1 cellular context compared by ENCODE assay signal in genomic region chr1:168340796-168341510, GRCh38.
A peak's percentile ranks its signal among the peaks of the same experiment; 100 is the strongest.
TF ChIP-seq lines count a peak whose summit lies in the region.

No MANE protein-coding gene starts in this region.

TF ChIP-seq in K562, 482 proteins besides CTCF, POLR2A, EP300 and RAD21 (continued from another document and continues in another):
- TF ChIP-seq GTF2B (IDR thresholded peaks at IDR 0.05; ENCODE audit: extremely low read depth, insufficient read length) (no peak), HMG20A (CRISPR knock-in tag; conservative IDR thresholded peaks at IDR 0.05) (no peak), MLLT1 (IDR thresholded peaks at IDR 0.05) (0 out of 4 replicates have a peak, but pooled peaks of 1 of the 2 experiments have one; percentile 51), ZNF583 (CRISPR knock-in tag; IDR thresholded peaks at IDR 0.05) (no peak), ZNF232 (CRISPR knock-in tag; IDR thresholded peaks at IDR 0.05) (no peak), ZFPM2 (CRISPR knock-in tag; IDR thresholded peaks at IDR 0.05) (no peak), ZFP30 (CRISPR knock-in tag; IDR thresholded peaks at IDR 0.05; ENCODE audit: borderline replicate concordance) (no peak), HLTF (IDR thresholded peaks at IDR 0.05) (no peak), NRF1 (conservative IDR thresholded peaks at IDR 0.05 in 1 of 2, IDR thresholded peaks at IDR 0.05 in 1 of 2) (no peak), SREBF1 (IDR thresholded peaks at IDR 0.05; ENCODE audit: borderline replicate concordance, low read depth, low read length) (no peak), NFE2 (IDR thresholded peaks at IDR 0.05; ENCODE audit: low read depth) (peak; percentile 11; the same call in 1 of the 2 replicates), KAT2B (IDR thresholded peaks at IDR 0.05; ENCODE audit: low read depth, low read length) (no peak), ETV5 (CRISPR knock-in tag; IDR thresholded peaks at IDR 0.05; ENCODE audit: low read depth) (no peak), BHLHE40 (IDR thresholded peaks at IDR 0.05; ENCODE audit: low read length) (no peak), PHF20 (IDR thresholded peaks at IDR 0.05; ENCODE audit: partially characterized antibody) (no peak), TFAM (CRISPR knock-in tag; conservative IDR thresholded peaks at IDR 0.05) (no peak), TCF3 (CRISPR knock-in tag; IDR thresholded peaks at IDR 0.05) (peak; percentile 78), FOSL1 (tag; conservative IDR thresholded peaks at IDR 0.05) (0 out of 2 replicates have a peak, but pooled peaks have one; percentile 32), TAL1 (IDR thresholded peaks at IDR 0.05) (peak; percentile 49), MED1 (CRISPR knock-in tag; IDR thresholded peaks at IDR 0.05; ENCODE audit: borderline replicate concordance) (no peak), HMGXB4 (CRISPR knock-in tag; IDR thresholded peaks at IDR 0.05) (no peak), ZNF140 (CRISPR knock-in tag; IDR thresholded peaks at IDR 0.05) (no peak), KLF16 (IDR thresholded peaks at IDR 0.05) (0 out of 2 replicates have a peak, but pooled peaks have one; percentile 8), NBN (IDR thresholded peaks at IDR 0.05; ENCODE audit: low read depth) (no peak), BRD9 (IDR thresholded peaks at IDR 0.05; ENCODE audit: low read depth, partially characterized antibody) (no peak), SIN3B (IDR thresholded peaks at IDR 0.05; ENCODE audit: low read depth) (no peak), PHF21A (IDR thresholded peaks at IDR 0.05; ENCODE audit: borderline replicate concordance, low read depth) (no peak), LCOR (CRISPR knock-in tag; IDR thresholded peaks at IDR 0.05) (0 out of 2 replicates have a peak, but pooled peaks have one; percentile 47), COPS2 (conservative IDR thresholded peaks at IDR 0.05) (no peak), SUPT5H (IDR thresholded peaks at IDR 0.05) (no peak), EHMT2 (IDR thresholded peaks at IDR 0.05) (no peak), HDAC1 (IDR thresholded peaks at IDR 0.05) (no peak), CBFA2T3 (IDR thresholded peaks at IDR 0.05) (peak; percentile 41), ZNF316 (IDR thresholded peaks at IDR 0.05) (no peak), TSC22D4 (tag; IDR thresholded peaks at IDR 0.05) (no peak), ZNF431 (CRISPR knock-in tag; IDR thresholded peaks at IDR 0.05) (no peak), SNRNP70 (optimal IDR thresholded peaks at IDR 0.05; ENCODE audit: low read depth, low read length) (no peak), ETS2 (tag; IDR thresholded peaks at IDR 0.05; ENCODE audit: borderline replicate concordance, poor library complexity, severe bottlenecking) (no peak), ZNF511 (CRISPR knock-in tag; IDR thresholded peaks at IDR 0.05) (no peak), KDM1A (IDR thresholded peaks at IDR 0.05) (no peak), SAFB (IDR thresholded peaks at IDR 0.05; ENCODE audit: borderline replicate concordance, low read depth, low read length) (no peak), RFX7 (CRISPR knock-in tag; IDR thresholded peaks at IDR 0.05) (no peak), POLR3G (IDR thresholded peaks at IDR 0.05; ENCODE audit: extremely low read depth, insufficient read length, insufficient replicate concordance) (no peak)
- TF ChIP-seq, protein P1, sequence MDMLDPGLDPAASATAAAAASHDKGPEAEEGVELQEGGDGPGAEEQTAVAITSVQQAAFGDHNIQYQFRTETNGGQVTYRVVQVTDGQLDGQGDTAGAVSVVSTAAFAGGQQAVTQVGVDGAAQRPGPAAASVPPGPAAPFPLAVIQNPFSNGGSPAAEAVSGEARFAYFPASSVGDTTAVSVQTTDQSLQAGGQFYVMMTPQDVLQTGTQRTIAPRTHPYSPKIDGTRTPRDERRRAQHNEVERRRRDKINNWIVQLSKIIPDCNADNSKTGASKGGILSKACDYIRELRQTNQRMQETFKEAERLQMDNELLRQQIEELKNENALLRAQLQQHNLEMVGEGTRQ (CRISPR knock-in tag; IDR thresholded peaks at IDR 0.05), result no peak
- TF ChIP-seq, protein P2, sequence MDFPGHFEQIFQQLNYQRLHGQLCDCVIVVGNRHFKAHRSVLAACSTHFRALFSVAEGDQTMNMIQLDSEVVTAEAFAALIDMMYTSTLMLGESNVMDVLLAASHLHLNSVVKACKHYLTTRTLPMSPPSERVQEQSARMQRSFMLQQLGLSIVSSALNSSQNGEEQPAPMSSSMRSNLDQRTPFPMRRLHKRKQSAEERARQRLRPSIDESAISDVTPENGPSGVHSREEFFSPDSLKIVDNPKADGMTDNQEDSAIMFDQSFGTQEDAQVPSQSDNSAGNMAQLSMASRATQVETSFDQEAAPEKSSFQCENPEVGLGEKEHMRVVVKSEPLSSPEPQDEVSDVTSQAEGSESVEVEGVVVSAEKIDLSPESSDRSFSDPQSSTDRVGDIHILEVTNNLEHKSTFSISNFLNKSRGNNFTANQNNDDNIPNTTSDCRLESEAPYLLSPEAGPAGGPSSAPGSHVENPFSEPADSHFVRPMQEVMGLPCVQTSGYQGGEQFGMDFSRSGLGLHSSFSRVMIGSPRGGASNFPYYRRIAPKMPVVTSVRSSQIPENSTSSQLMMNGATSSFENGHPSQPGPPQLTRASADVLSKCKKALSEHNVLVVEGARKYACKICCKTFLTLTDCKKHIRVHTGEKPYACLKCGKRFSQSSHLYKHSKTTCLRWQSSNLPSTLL (IDR thresholded peaks at IDR 0.05), result no peak
- TF ChIP-seq, protein P3, sequence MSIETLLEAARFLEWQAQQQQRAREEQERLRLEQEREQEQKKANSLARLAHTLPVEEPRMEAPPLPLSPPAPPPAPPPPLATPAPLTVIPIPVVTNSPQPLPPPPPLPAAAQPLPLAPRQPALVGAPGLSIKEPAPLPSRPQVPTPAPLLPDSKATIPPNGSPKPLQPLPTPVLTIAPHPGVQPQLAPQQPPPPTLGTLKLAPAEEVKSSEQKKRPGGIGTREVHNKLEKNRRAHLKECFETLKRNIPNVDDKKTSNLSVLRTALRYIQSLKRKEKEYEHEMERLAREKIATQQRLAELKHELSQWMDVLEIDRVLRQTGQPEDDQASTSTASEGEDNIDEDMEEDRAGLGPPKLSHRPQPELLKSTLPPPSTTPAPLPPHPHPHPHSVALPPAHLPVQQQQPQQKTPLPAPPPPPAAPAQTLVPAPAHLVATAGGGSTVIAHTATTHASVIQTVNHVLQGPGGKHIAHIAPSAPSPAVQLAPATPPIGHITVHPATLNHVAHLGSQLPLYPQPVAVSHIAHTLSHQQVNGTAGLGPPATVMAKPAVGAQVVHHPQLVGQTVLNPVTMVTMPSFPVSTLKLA (conservative IDR thresholded peaks at IDR 0.05), result 0 out of 4 replicates have a peak, but pooled peaks of 1 of the 2 experiments have one; percentile 28
- TF ChIP-seq, protein P4, sequence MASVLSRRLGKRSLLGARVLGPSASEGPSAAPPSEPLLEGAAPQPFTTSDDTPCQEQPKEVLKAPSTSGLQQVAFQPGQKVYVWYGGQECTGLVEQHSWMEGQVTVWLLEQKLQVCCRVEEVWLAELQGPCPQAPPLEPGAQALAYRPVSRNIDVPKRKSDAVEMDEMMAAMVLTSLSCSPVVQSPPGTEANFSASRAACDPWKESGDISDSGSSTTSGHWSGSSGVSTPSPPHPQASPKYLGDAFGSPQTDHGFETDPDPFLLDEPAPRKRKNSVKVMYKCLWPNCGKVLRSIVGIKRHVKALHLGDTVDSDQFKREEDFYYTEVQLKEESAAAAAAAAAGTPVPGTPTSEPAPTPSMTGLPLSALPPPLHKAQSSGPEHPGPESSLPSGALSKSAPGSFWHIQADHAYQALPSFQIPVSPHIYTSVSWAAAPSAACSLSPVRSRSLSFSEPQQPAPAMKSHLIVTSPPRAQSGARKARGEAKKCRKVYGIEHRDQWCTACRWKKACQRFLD (CRISPR knock-in tag; IDR thresholded peaks at IDR 0.05), result peak; percentile 82; the same call in 1 of the 2 replicates
- TF ChIP-seq, protein P5, sequence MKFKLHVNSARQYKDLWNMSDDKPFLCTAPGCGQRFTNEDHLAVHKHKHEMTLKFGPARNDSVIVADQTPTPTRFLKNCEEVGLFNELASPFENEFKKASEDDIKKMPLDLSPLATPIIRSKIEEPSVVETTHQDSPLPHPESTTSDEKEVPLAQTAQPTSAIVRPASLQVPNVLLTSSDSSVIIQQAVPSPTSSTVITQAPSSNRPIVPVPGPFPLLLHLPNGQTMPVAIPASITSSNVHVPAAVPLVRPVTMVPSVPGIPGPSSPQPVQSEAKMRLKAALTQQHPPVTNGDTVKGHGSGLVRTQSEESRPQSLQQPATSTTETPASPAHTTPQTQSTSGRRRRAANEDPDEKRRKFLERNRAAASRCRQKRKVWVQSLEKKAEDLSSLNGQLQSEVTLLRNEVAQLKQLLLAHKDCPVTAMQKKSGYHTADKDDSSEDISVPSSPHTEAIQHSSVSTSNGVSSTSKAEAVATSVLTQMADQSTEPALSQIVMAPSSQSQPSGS (CRISPR knock-in tag; IDR thresholded peaks at IDR 0.05), result no peak
- TF ChIP-seq, protein P6, sequence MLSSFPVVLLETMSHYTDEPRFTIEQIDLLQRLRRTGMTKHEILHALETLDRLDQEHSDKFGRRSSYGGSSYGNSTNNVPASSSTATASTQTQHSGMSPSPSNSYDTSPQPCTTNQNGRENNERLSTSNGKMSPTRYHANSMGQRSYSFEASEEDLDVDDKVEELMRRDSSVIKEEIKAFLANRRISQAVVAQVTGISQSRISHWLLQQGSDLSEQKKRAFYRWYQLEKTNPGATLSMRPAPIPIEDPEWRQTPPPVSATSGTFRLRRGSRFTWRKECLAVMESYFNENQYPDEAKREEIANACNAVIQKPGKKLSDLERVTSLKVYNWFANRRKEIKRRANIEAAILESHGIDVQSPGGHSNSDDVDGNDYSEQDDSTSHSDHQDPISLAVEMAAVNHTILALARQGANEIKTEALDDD (IDR thresholded peaks at IDR 0.05), result peak; percentile 97
- TF ChIP-seq, protein P7, sequence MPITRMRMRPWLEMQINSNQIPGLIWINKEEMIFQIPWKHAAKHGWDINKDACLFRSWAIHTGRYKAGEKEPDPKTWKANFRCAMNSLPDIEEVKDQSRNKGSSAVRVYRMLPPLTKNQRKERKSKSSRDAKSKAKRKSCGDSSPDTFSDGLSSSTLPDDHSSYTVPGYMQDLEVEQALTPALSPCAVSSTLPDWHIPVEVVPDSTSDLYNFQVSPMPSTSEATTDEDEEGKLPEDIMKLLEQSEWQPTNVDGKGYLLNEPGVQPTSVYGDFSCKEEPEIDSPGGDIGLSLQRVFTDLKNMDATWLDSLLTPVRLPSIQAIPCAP (CRISPR knock-in tag; IDR thresholded peaks at IDR 0.05; ENCODE audit: borderline replicate concordance), result no peak
- TF ChIP-seq, protein P8, sequence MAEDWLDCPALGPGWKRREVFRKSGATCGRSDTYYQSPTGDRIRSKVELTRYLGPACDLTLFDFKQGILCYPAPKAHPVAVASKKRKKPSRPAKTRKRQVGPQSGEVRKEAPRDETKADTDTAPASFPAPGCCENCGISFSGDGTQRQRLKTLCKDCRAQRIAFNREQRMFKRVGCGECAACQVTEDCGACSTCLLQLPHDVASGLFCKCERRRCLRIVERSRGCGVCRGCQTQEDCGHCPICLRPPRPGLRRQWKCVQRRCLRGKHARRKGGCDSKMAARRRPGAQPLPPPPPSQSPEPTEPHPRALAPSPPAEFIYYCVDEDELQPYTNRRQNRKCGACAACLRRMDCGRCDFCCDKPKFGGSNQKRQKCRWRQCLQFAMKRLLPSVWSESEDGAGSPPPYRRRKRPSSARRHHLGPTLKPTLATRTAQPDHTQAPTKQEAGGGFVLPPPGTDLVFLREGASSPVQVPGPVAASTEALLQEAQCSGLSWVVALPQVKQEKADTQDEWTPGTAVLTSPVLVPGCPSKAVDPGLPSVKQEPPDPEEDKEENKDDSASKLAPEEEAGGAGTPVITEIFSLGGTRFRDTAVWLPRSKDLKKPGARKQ (CRISPR knock-in tag; IDR thresholded peaks at IDR 0.05), result no peak
